Comparison of ENCODE assay signal across 26 cellular contexts in the genomic region with DNA sequence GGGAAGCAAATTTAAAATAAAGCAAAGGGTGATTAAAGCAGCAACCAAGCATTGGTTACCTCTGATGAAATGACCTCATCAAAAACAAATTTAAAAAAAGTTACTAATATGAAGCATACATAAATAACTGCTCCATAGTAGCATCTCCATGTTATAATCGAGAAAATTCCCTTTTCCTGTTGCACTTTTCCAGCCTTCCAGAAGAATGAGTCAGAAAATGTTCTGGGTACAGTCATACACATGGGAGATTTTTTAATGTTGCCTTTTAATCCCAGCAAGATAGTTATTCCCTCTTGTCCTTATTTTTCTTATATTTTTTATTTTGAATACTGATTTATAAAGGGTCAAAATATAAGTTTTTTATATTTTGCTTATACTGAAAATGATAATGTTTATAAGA. TPM values are rescaled to one million over a fixed set of nuclear protein-coding genes. Genes with fewer than 3 reads are reported as not detected.
DNase-seq lines count a peak whose midpoint lies in the region; ATAC-seq and TF ChIP-seq lines count a peak whose summit lies in the region.
"Had no signal": no experiment of that assay in that cellular context is flagged by ENCODE, and none has a peak within 500 bp of the region (broad histone marks: within the 10 kb centered on the region; RNA-seq: fewer than 3 reads in every experiment).

No MANE protein-coding gene starts in this region.

- ATAC-seq in GM21717 (IDR thresholded peaks at IDR 0.05; ENCODE audit: unreplicated experiment): no peak
- no peak for ATAC-seq in HG02759 (IDR thresholded peaks at IDR 0.05; ENCODE audit: unreplicated experiment)
- ATAC-seq: activated CD8-positive, alpha-beta T cell treated with anti-CD3 and anti-CD28 coated beads for 36 hours; gastrocnemius medialis; left cardiac atrium had no signal

- H3K4me1 ChIP-seq in ACC112 (ENCODE audit: control insufficient read depth, insufficient read depth, low read length, unreplicated experiment): peaks cover 33% of the 10 kb centered on the region
- H3K4me1 ChIP-seq in adipocyte (ENCODE audit: control insufficient read depth, insufficient read depth, low read length): peaks cover 26% of the 10 kb centered on the region
- H3K4me1 ChIP-seq: colonic mucosa, gastrocnemius medialis had no signal

- intact Hi-C loops in Calu3 (cut with micrococcal nuclease; ENCODE audit: unreplicated experiment): no loop called here

- no peaks in the 10 kb centered on the region for H3K36me3 ChIP-seq in ACC112 (ENCODE audit: insufficient read depth, low read length)
- H3K36me3 ChIP-seq in adipocyte (ENCODE audit: control insufficient read depth, insufficient read depth, low read length, severe bottlenecking): no peaks in the 10 kb centered on the region
- H3K36me3 ChIP-seq: colonic mucosa, gastrocnemius medialis had no signal

- H3K27ac ChIP-seq in ACC112 (ENCODE audit: low read depth, low read length): 0 out of 2 replicates have a peak overlapping the region, but pooled peaks have one; percentile 31
- H3K27ac ChIP-seq: colonic mucosa, gastrocnemius medialis had no signal

- H3K9me3 ChIP-seq in adipocyte (ENCODE audit: control insufficient read depth, low read length): no peaks in the 10 kb centered on the region
- H3K9me3 ChIP-seq: colonic mucosa, gastrocnemius medialis had no signal

- TF ChIP-seq CTCF in fibroblast of the aortic adventitia (IDR thresholded peaks at IDR 0.05; ENCODE audit: insufficient read depth, low read length) (no peak), Calu3 (IDR thresholded peaks at IDR 0.05; ENCODE audit: unreplicated experiment) (no peak)

- H3K36me3 Mint-ChIP-seq in Calu3 (ENCODE audit: insufficient read depth, unreplicated experiment): no peaks in the 10 kb centered on the region
- H3K36me3 Mint-ChIP-seq: CD4-positive, alpha-beta memory T cell; mesothelial cell of epicardium had no signal

- H3K9me3 Mint-ChIP-seq in Calu3 (ENCODE audit: low read depth, unreplicated experiment): peaks cover 5% of the 10 kb centered on the region
- H3K9me3 Mint-ChIP-seq: activated B cell treated with CpG ODN at 0.5 μM for 24 hours; activated CD8-positive, alpha-beta T cell treated with anti-CD3 and anti-CD28 coated beads for 36 hours; activated T-cell treated with anti-CD3 and anti-CD28 coated beads, Interleukin-2, amount 50 U/mL, for 24 hours; nephron had no signal

- no peak overlapping the region for H3K4me3 Mint-ChIP-seq in Calu3 (ENCODE audit: low read depth, unreplicated experiment)
- H3K4me3 Mint-ChIP-seq: activated B cell treated with CpG ODN at 0.5 μM for 24 hours; activated CD8-positive, alpha-beta T cell treated with anti-CD3 and anti-CD28 coated beads for 36 hours; activated T-cell treated with anti-CD3 and anti-CD28 coated beads, Interleukin-2, amount 50 U/mL, for 24 hours; CD4-positive, alpha-beta memory T cell; mesothelial cell of epicardium; nephron had no signal

- no peaks in the 10 kb centered on the region for H3K79me2 ChIP-seq in ACC112 (ENCODE audit: control insufficient read depth, insufficient read depth, low read length, unreplicated experiment)

- H3K27me3 ChIP-seq in ACC112 (ENCODE audit: insufficient read depth, low read length): no peaks in the 10 kb centered on the region
- no peaks in the 10 kb centered on the region for H3K27me3 ChIP-seq in adipocyte (replicated peaks; ENCODE audit: control insufficient read depth, insufficient read depth, low read length)
- H3K27me3 ChIP-seq: colonic mucosa had no signal

- no peak overlapping the region for H3K4me3 ChIP-seq in ACC112 (ENCODE audit: low read depth, low read length)
- H3K4me3 ChIP-seq in adipocyte (ENCODE audit: low read length): no peak overlapping the region
- no peak overlapping the region for H3K4me3 ChIP-seq in fibroblast of the aortic adventitia (ENCODE audit: low read depth, low read length)
- H3K4me3 ChIP-seq: colonic mucosa, gastrocnemius medialis had no signal

- no peak overlapping the region for H2AFZ ChIP-seq in ACC112 (ENCODE audit: low read length, unreplicated experiment)

- DNase-seq in HCEC 1CT (peak; percentile 70), adipocyte (ENCODE audit: low read depth) (peak; percentile 25), fibroblast of the aortic adventitia (ENCODE audit: low read depth) (peak; percentile 46), Calu3 (no peak), NCI-H1417 (lab: John Stamatoyannopoulos, UW) (no peak)
- DNase-seq: activated B cell treated with CpG ODN at 0.5 μM for 24 hours; activated CD8-positive, alpha-beta T cell treated with anti-CD3 and anti-CD28 coated beads for 36 hours; activated naive CD4-positive, alpha-beta T cell treated with Interleukin-2 at 50 U/mL for 16 hours; activated T-cell treated with anti-CD3 and anti-CD28 coated beads, Interleukin-2, amount 50 U/mL, for 24 hours; CD4-positive, alpha-beta memory T cell; colonic mucosa; gastrocnemius medialis; KBM-7; left cardiac atrium; NCI-H1105; NCI-H524 treated with DMSO at 0.1 percent for 48 hours; SIG-M5; stimulated activated CD4-positive, alpha-beta T cell treated with anti-CD3 and anti-CD28 coated beads, Interleukin-2, amount 100 ng/mL, for 24 hours; T-helper 2 cell had no signal

- H3K27ac Mint-ChIP-seq in Calu3 (ENCODE audit: unreplicated experiment): no peak overlapping the region
- H3K27ac Mint-ChIP-seq: activated B cell treated with CpG ODN at 0.5 μM for 24 hours; activated CD8-positive, alpha-beta T cell treated with anti-CD3 and anti-CD28 coated beads for 36 hours; activated T-cell treated with anti-CD3 and anti-CD28 coated beads, Interleukin-2, amount 50 U/mL, for 24 hours; CD4-positive, alpha-beta memory T cell; mesothelial cell of epicardium; nephron had no signal

- H3K27me3 Mint-ChIP-seq in Calu3 (ENCODE audit: unreplicated experiment): no peaks in the 10 kb centered on the region
- H3K27me3 Mint-ChIP-seq: activated CD8-positive, alpha-beta T cell treated with anti-CD3 and anti-CD28 coated beads for 36 hours had no signal

- H3K4me1 Mint-ChIP-seq in Calu3 (ENCODE audit: low read depth, unreplicated experiment): peaks cover 19% of the 10 kb centered on the region
- H3K4me1 Mint-ChIP-seq: activated B cell treated with CpG ODN at 0.5 μM for 24 hours; CD4-positive, alpha-beta memory T cell; nephron had no signal

- no peak overlapping the region for H3K9ac ChIP-seq in adipocyte (ENCODE audit: low read length)

- BruUV-seq in Calu3 (replicated peaks; lab: Mats Ljungman, UMichigan): no TSS peak

- CTCF ChIA-PET in Calu3 (lab: Charles Lee): no interaction called here

RNA-seq across cellular contexts. Expression of a gene that starts 2.6 kb away (rescaled TPM):
- total RNA-seq in fibroblast of the aortic adventitia (ENCODE audit: low replicate concordance) (0.49 TPM in 1 of 2 replicates, not detected in the other), Calu3 (2022) (not detected in 2 replicates)
- total RNA-seq: A673; activated B cell treated with CpG ODN at 0.5 μM for 24 hours; activated CD8-positive, alpha-beta T cell treated with anti-CD3 and anti-CD28 coated beads for 36 hours; CD4-positive, alpha-beta memory T cell; colonic mucosa; gastrocnemius medialis; left cardiac atrium; mesothelial cell of epicardium; urinary bladder had no signal

Comparison
In these comparisons a context has a peak if more than half of its experiments do, and no peak if none do; other contexts are left out.
1. DNase-seq: peak in HCEC 1CT (single experiment), adipocyte (single experiment) and fibroblast of the aortic adventitia (single experiment); none in Calu3 (single experiment) and NCI-H1417 (0 of 3).